Comparison of ENCODE assay signal across 32 cellular contexts in the genomic region with DNA sequence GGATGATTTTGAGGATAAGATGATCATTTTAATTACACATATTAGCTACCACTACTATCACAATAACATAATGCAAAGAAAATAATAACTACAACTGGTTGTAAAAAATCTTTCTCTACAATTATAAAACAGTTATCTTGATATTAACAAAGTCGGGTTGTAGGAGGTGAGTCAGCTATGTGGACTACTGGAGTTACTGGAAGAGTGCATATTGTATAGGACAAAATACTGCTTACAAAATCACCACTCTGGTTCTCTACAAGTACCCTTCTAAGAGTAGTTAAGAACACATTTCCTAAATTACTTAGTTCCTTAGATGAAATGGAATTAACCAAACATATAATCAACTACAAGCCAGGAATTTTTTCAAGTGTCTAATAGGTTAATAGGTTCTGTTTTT.
"Had no signal": no experiment of that assay in that cellular context is flagged by ENCODE, and none has a peak within 500 bp of the region (broad histone marks: within the 10 kb centered on the region; RNA-seq: fewer than 3 reads in every experiment).

No MANE protein-coding gene starts in this region.

- H3K4me3 ChIP-seq: ascending aorta, cardiac muscle cell had no signal

- H3K27ac ChIP-seq: ascending aorta, cardiac muscle cell, WERI-Rb-1 had no signal

- H3K9me3 ChIP-seq: ascending aorta had no signal

- H3K36me3 ChIP-seq: cardiac muscle cell, WERI-Rb-1 had no signal

- ATAC-seq: activated CD4-positive, alpha-beta T cell treated with anti-CD3 and anti-CD28 coated beads for 36 hours; activated CD4-positive, CD25-positive, alpha-beta regulatory T cell treated with anti-CD3 and anti-CD28 coated beads, Interleukin-2, amount 50 U/mL, for 24 hours; activated CD8-positive, alpha-beta memory T cell treated with anti-CD3 and anti-CD28 coated beads, Interleukin-2, amount 10 ng/mL, durations not matched to agents 7 days and 5 days; activated CD8-positive, alpha-beta T cell treated with anti-CD3 and anti-CD28 coated beads, Interleukin-2, amount 10 ng/mL, durations not matched to agents 7 days and 5 days; activated naive CD8-positive, alpha-beta T cell treated with anti-CD3 and anti-CD28 coated beads, Interleukin-2, amount 50 U/mL, for 24 hours; WTC11 had no signal

- FAIRE-seq: bronchial epithelial cell had no signal

- H3K27me3 ChIP-seq: ascending aorta, cardiac muscle cell had no signal

- DNase-seq: activated CD4-positive, alpha-beta memory T cell treated with anti-CD3 and anti-CD28 coated beads, Interleukin-2, amount 10 ng/mL, durations not matched to agents 7 days and 5 days; activated CD4-positive, alpha-beta T cell treated with anti-CD3 and anti-CD28 coated beads for 1 hour; activated CD4-positive, alpha-beta T cell treated with anti-CD3 and anti-CD28 coated beads for 36 hours; activated CD4-positive, alpha-beta T cell treated with anti-CD3 and anti-CD28 coated beads for 48 hours; activated CD4-positive, alpha-beta T cell treated with anti-CD3 and anti-CD28 coated beads, Interleukin-2, amount 10 ng/mL, durations not matched to agents 7 days and 5 days; activated CD4-positive, alpha-beta T cell treated with anti-CD3 and anti-CD28 coated beads, Interleukin-2, amount 50 U/mL, for 48 hours; activated CD4-positive, CD25-positive, alpha-beta regulatory T cell; activated CD8-positive, alpha-beta memory T cell treated with anti-CD3 and anti-CD28 coated beads for 24 hours; activated CD8-positive, alpha-beta memory T cell treated with anti-CD3 and anti-CD28 coated beads, Interleukin-2, amount 10 ng/mL, durations not matched to agents 7 days and 5 days; activated CD8-positive, alpha-beta memory T cell treated with anti-CD3 and anti-CD28 coated beads, Interleukin-2, amount 50 U/mL, for 48 hours; activated CD8-positive, alpha-beta T cell treated with anti-CD3 and anti-CD28 coated beads, Interleukin-2, amount 10 ng/mL, durations not matched to agents 7 days and 5 days; activated effector memory CD4-positive, alpha-beta T cell treated with Interleukin-2 at 50 U/mL for 16 hours; activated gamma-delta T cell; activated naive CD4-positive, alpha-beta T cell treated with anti-CD3 and anti-CD28 coated beads, Interleukin-2, amount 10 ng/mL, durations not matched to agents 7 days and 5 days; activated naive CD4-positive, alpha-beta T cell treated with Interleukin-2 at 50 U/mL for 16 hours; activated naive CD8-positive, alpha-beta T cell treated with anti-CD3 and anti-CD28 coated beads, Interleukin-2, amount 10 ng/mL, durations not matched to agents 7 days and 5 days; activated naive CD8-positive, alpha-beta T cell treated with anti-CD3 and anti-CD28 coated beads, Interleukin-2, amount 50 U/mL, for 24 hours; activated T-cell treated with anti-CD3 and anti-CD28 coated beads, Interleukin-2, amount 50 U/mL, for 24 hours; activated T-cell treated with anti-CD3 and anti-CD28 coated beads, Interleukin-2, amount 50 U/mL, for 48 hours; amygdala; anterior cingulate cortex; caudate nucleus; cerebellar nuclear complex; T-helper 1 cell; T-helper 2 cell; T-helper 9 cell; WERI-Rb-1 had no signal
